Comparison of ENCODE assay signal across 15 cellular contexts in genomic region chr1:182109780-182110179, GRCh38. TPM values are rescaled to one million over a fixed set of nuclear protein-coding genes. Genes with fewer than 3 reads are reported as not detected.
DNase-seq lines count a peak whose midpoint lies in the region; ATAC-seq and TF ChIP-seq lines count a peak whose summit lies in the region.
"Had no signal": no experiment of that assay in that cellular context is flagged by ENCODE, and none has a peak within 500 bp of the region (broad histone marks: within the 10 kb centered on the region; RNA-seq: fewer than 3 reads in every experiment).

No MANE protein-coding gene starts in this region.

- H3K36me3 Mint-ChIP-seq in activated CD8-positive, alpha-beta memory T cell treated with anti-CD3 and anti-CD28 coated beads, Interleukin-2, amount 10 ng/mL, durations not matched to agents 7 days and 5 days, result peaks cover 2% of the 10 kb centered on the region
- H3K36me3 Mint-ChIP-seq: CD4-positive, CD25-positive, alpha-beta regulatory T cell; CD8-positive, alpha-beta T cell had no signal

- H3K4me3 Mint-ChIP-seq in activated CD8-positive, alpha-beta memory T cell treated with anti-CD3 and anti-CD28 coated beads, Interleukin-2, amount 10 ng/mL, durations not matched to agents 7 days and 5 days, result no peak overlapping the region
- H3K4me3 Mint-ChIP-seq: B cell; CD4-positive, CD25-positive, alpha-beta regulatory T cell; CD8-positive, alpha-beta T cell had no signal

- POLR2A ChIA-PET in GM10248 (lab: Yijun Ruan, JAX), result no interaction called here

- H3K9me3 Mint-ChIP-seq in activated CD8-positive, alpha-beta memory T cell treated with anti-CD3 and anti-CD28 coated beads, Interleukin-2, amount 10 ng/mL, durations not matched to agents 7 days and 5 days (ENCODE audit: low read depth), result no peaks in the 10 kb centered on the region

- no peaks in the 10 kb centered on the region for H3K4me1 Mint-ChIP-seq in activated CD8-positive, alpha-beta memory T cell treated with anti-CD3 and anti-CD28 coated beads, Interleukin-2, amount 10 ng/mL, durations not matched to agents 7 days and 5 days
- H3K4me1 Mint-ChIP-seq: B cell; CD4-positive, CD25-positive, alpha-beta regulatory T cell had no signal

- no peak for ATAC-seq in activated CD8-positive, alpha-beta memory T cell treated with anti-CD3 and anti-CD28 coated beads, Interleukin-2, amount 10 ng/mL, durations not matched to agents 7 days and 5 days
- ATAC-seq: CD8-positive, alpha-beta T cell; GM12878 had no signal

- no peak for TF ChIP-seq CTCF in GM10248 (IDR thresholded peaks at IDR 0.05; ENCODE audit: control extremely low read depth, extremely low read depth, low read depth, missing control alignments)

- no peak overlapping the region for H3K27ac Mint-ChIP-seq in activated CD8-positive, alpha-beta memory T cell treated with anti-CD3 and anti-CD28 coated beads, Interleukin-2, amount 10 ng/mL, durations not matched to agents 7 days and 5 days
- H3K27ac Mint-ChIP-seq: B cell; CD4-positive, CD25-positive, alpha-beta regulatory T cell; CD8-positive, alpha-beta T cell had no signal

- DNase-seq in NCI-H2107 treated with DMSO at 0.1 percent for 48 hours (lab: John Stamatoyannopoulos, UW; ENCODE audit: unreplicated experiment) (peak; percentile 14), NCI-H2107 (lab: John Stamatoyannopoulos, UW) (no peak), left kidney (ENCODE audit: low read depth, low spot score) (peak; percentile 55), GM10248 (ENCODE audit: extremely low spot score) (no peak)
- DNase-seq in activated CD8-positive, alpha-beta memory T cell treated with anti-CD3 and anti-CD28 coated beads, Interleukin-2, amount 10 ng/mL, durations not matched to agents 7 days and 5 days, result peak; percentile 4
- no peak for DNase-seq in activated CD8-positive, alpha-beta memory T cell treated with anti-CD3 and anti-CD28 coated beads, Interleukin-2, amount 50 U/mL, for 4 hours
- DNase-seq in stimulated activated CD4-positive, alpha-beta T cell treated with anti-CD3 and anti-CD28 coated beads, Interleukin-12 subunit alpha, Interleukin-12 subunit beta, amount 100 ng/mL, for 4 hours, result no peak
- DNase-seq: Caco-2; CD4-positive, CD25-positive, alpha-beta regulatory T cell; CD8-positive, alpha-beta T cell; DMS153; DND-41; GM23248 had no signal

- CTCF ChIA-PET in activated CD8-positive, alpha-beta memory T cell treated with anti-CD3 and anti-CD28 coated beads, Interleukin-2, amount 10 ng/mL, durations not matched to agents 7 days and 5 days (lab: Charles Lee), result no interaction called here
- CTCF ChIA-PET in GM10248 (lab: Yijun Ruan, JAX), result interaction anchor here (0.7 to 3.5 kb wide), 7 partner anchors 16 to 286 kb away, joined by 3 to 15 read pairs (median 3); no protein-coding TSS in a partner anchor

- peaks cover 33% of the 10 kb centered on the region for H3K27me3 Mint-ChIP-seq in activated CD8-positive, alpha-beta memory T cell treated with anti-CD3 and anti-CD28 coated beads, Interleukin-2, amount 10 ng/mL, durations not matched to agents 7 days and 5 days

RNA-seq across cellular contexts. Expression of gene ZNF648, which starts 48.3 kb away (rescaled TPM):
- total RNA-seq in activated CD8-positive, alpha-beta memory T cell treated with anti-CD3 and anti-CD28 coated beads, Interleukin-2, amount 10 ng/mL, durations not matched to agents 7 days and 5 days, result not detected
- total RNA-seq: B cell; Caco-2; CD4-positive, CD25-positive, alpha-beta regulatory T cell; CD8-positive, alpha-beta T cell; GM12878; GM23248 had no signal

Comparison
In these comparisons a context has a peak if more than half of its experiments do, and no peak if none do; other contexts are left out.
1. DNase-seq: peak in NCI-H2107 treated with DMSO at 0.1 percent for 48 hours (single experiment), activated CD8-positive, alpha-beta memory T cell treated with anti-CD3 and anti-CD28 coated beads, Interleukin-2, amount 10 ng/mL, durations not matched to agents 7 days and 5 days (single experiment) and left kidney (single experiment); none in NCI-H2107 (single experiment), activated CD8-positive, alpha-beta memory T cell treated with anti-CD3 and anti-CD28 coated beads, Interleukin-2, amount 50 U/mL, for 4 hours (single experiment), stimulated activated CD4-positive, alpha-beta T cell treated with anti-CD3 and anti-CD28 coated beads, Interleukin-12 subunit alpha, Interleukin-12 subunit beta, amount 100 ng/mL, for 4 hours (single experiment) and GM10248 (single experiment).